In the genomic region with DNA sequence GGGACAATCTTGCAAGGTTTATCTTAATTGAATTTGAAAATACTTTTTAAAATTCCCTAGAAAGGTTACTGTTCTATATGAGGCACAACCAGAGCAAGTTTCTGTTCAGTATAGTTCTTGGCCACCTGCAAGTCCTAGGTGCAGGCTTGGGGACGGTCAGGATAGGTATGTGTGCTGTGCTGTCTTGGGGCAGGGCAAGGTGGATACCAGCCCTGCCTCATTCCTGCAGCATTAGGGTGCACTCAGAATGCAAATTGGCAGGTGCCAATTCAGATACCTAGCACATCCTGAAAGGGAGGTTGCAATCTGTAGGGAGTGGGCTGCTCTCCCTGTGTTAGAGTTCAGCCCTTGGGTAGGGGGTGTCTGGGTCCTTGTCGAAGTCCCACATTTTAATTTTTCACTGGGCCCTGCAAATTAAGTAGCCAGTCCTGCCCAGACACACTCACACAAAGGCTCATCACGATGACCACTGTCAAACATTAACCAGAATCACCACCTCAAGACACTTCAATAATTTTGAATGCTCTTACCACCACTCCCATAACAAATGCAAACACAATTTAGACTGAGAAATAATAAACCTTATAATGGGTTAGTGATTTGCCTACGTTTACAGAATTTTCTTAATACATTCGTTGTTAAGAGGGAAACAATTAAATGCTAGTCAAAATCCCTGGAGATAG, we compare ENCODE assay signal across 1 cellular context.
TF ChIP-seq lines count a peak whose summit lies in the region.

No MANE protein-coding gene starts in this region.

TF ChIP-seq in HCT116, 20 proteins besides CTCF, POLR2A, EP300 and RAD21 (continued from another document):
- TF ChIP-seq MAX (IDR thresholded peaks at IDR 0.05), result no peak
- TF ChIP-seq, protein P1, sequence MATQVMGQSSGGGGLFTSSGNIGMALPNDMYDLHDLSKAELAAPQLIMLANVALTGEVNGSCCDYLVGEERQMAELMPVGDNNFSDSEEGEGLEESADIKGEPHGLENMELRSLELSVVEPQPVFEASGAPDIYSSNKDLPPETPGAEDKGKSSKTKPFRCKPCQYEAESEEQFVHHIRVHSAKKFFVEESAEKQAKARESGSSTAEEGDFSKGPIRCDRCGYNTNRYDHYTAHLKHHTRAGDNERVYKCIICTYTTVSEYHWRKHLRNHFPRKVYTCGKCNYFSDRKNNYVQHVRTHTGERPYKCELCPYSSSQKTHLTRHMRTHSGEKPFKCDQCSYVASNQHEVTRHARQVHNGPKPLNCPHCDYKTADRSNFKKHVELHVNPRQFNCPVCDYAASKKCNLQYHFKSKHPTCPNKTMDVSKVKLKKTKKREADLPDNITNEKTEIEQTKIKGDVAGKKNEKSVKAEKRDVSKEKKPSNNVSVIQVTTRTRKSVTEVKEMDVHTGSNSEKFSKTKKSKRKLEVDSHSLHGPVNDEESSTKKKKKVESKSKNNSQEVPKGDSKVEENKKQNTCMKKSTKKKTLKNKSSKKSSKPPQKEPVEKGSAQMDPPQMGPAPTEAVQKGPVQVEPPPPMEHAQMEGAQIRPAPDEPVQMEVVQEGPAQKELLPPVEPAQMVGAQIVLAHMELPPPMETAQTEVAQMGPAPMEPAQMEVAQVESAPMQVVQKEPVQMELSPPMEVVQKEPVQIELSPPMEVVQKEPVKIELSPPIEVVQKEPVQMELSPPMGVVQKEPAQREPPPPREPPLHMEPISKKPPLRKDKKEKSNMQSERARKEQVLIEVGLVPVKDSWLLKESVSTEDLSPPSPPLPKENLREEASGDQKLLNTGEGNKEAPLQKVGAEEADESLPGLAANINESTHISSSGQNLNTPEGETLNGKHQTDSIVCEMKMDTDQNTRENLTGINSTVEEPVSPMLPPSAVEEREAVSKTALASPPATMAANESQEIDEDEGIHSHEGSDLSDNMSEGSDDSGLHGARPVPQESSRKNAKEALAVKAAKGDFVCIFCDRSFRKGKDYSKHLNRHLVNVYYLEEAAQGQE (IDR thresholded peaks at IDR 0.05; ENCODE audit: low read depth), result no peak
